ENCODE assay signal across 8 cellular contexts in the genomic region with DNA sequence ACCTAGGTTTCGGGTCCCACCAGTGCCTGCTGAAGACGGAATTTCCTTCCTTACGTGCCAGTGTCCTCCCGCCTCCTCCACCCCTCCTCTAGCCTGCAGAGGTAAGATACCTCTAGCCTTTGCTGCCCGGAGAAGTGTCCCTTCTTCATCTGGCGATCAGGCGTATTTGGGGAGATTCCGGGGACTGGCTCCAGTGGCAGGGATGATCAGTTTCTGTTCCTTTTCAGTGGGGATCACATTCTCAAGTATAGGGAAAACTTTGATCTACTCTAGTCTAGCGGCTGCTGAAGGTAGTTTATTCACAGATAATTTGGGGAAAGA. TPM values are rescaled to one million over a fixed set of nuclear protein-coding genes. Genes with fewer than 3 reads are reported as not detected.
DNase-seq lines count a peak whose midpoint lies in the region; ATAC-seq and TF ChIP-seq lines count a peak whose summit lies in the region.

No MANE protein-coding gene starts in this region.

- peak overlapping the region; percentile 81 to 97 (median 90) for H3K4me3 Mint-ChIP-seq in naive thymus-derived CD8-positive, alpha-beta T cell

- ATAC-seq in GM21723 (IDR thresholded peaks at IDR 0.05; ENCODE audit: unreplicated experiment) (peak; percentile 8), GM18868 (IDR thresholded peaks at IDR 0.05; ENCODE audit: unreplicated experiment) (no peak), GM21515 (IDR thresholded peaks at IDR 0.05; ENCODE audit: unreplicated experiment) (no peak), HG03520 (IDR thresholded peaks at IDR 0.05; ENCODE audit: unreplicated experiment) (no peak)
- ATAC-seq in naive thymus-derived CD8-positive, alpha-beta T cell, result no peak

- H3K27me3 ChIP-seq in effector memory CD4-positive, alpha-beta T cell (replicated peaks; ENCODE audit: control insufficient read depth, insufficient read depth, low read length, poor library complexity, severe bottlenecking), result no peaks in the 10 kb centered on the region

- peak overlapping the region; percentile 61 to 98 (median 93) for H3K27ac Mint-ChIP-seq in naive thymus-derived CD8-positive, alpha-beta T cell

- DNase-seq in AG10803 (ENCODE audit: low read depth), result peak; percentile 11
- DNase-seq in OCI-M1 (lab: John Stamatoyannopoulos, UW), result peak; percentile 74
- no peak for DNase-seq in effector memory CD4-positive, alpha-beta T cell
- DNase-seq in naive thymus-derived CD8-positive, alpha-beta T cell, result no peak

- no peaks in the 10 kb centered on the region for H3K9me3 ChIP-seq in effector memory CD4-positive, alpha-beta T cell (ENCODE audit: control insufficient read depth, low read length)

- H3K4me1 Mint-ChIP-seq in naive thymus-derived CD8-positive, alpha-beta T cell, result peaks cover 18 to 75% (median 59%) of the 10 kb centered on the region in 4 donors

- TF ChIP-seq CTCF in AG10803 (conservative IDR thresholded peaks at IDR 0.05; ENCODE audit: low read length), result peak; percentile 5; the same call in 1 of the 2 replicates

- H3K4me1 ChIP-seq in effector memory CD4-positive, alpha-beta T cell (ENCODE audit: control insufficient read depth, insufficient read depth, low read length, poor library complexity, severe bottlenecking), result peaks cover 18% of the 10 kb centered on the region

- peak overlapping the region; percentile 90 for H3K4me3 ChIP-seq in AG10803 (ENCODE audit: low read length)
- peak overlapping the region; percentile 96 for H3K4me3 ChIP-seq in effector memory CD4-positive, alpha-beta T cell (ENCODE audit: insufficient read depth, low read depth, low read length, poor library complexity, severe bottlenecking)

- POLR2A ChIA-PET in naive thymus-derived CD8-positive, alpha-beta T cell (lab: Charles Lee), result interaction anchor here (0.6 to 7.0 kb wide), 3 partner anchors 71 to 78 kb away, joined by 5 to 140 read pairs (median 9); a partner anchor contains a TSS

- peak overlapping the region; percentile 92 for H3K27ac ChIP-seq in effector memory CD4-positive, alpha-beta T cell (ENCODE audit: insufficient read depth, low read length, poor library complexity, severe bottlenecking)

- H3K27me3 Mint-ChIP-seq in naive thymus-derived CD8-positive, alpha-beta T cell, result no peaks in the 10 kb centered on the region

- H3K9me3 Mint-ChIP-seq in naive thymus-derived CD8-positive, alpha-beta T cell, result no peaks in the 10 kb centered on the region

- no peaks in the 10 kb centered on the region for H3K36me3 Mint-ChIP-seq in naive thymus-derived CD8-positive, alpha-beta T cell

- H3K36me3 ChIP-seq in effector memory CD4-positive, alpha-beta T cell (ENCODE audit: control insufficient read depth, insufficient read depth, low read length), result no peaks in the 10 kb centered on the region

RNA-seq across cellular contexts. Expression of a gene that starts 0.7 kb away (rescaled TPM):
- 10 to 100 TPM; 85.3 to 86.6 TPM for total RNA-seq in naive thymus-derived CD8-positive, alpha-beta T cell
- polyA plus RNA-seq in naive thymus-derived CD8-positive, alpha-beta T cell, result 10 to 100 TPM; 20.2 to 52.0 (median 31.8) TPM

Comparison
In these comparisons a context has a peak if more than half of its experiments do, and no peak if none do; other contexts are left out.
1. DNase-seq: peak in AG10803 (single experiment) and OCI-M1 (single experiment); none in effector memory CD4-positive, alpha-beta T cell (0 of 3) and naive thymus-derived CD8-positive, alpha-beta T cell (0 of 10).